1 cellular context compared by ENCODE assay signal in genomic region chr10:103697787-103698186, GRCh38.
TF ChIP-seq lines count a peak whose summit lies in the region.

No MANE protein-coding gene starts in this region.

TF ChIP-seq in H1, 55 proteins besides CTCF, POLR2A, EP300 and RAD21:
- TF ChIP-seq ATF3 (IDR thresholded peaks at IDR 0.05; ENCODE audit: insufficient read depth, low read depth, low read length): no peak
- TF ChIP-seq KDM1A (IDR thresholded peaks at IDR 0.05; ENCODE audit: borderline replicate concordance, low read length): peak; percentile 85
